8 cellular contexts compared by ENCODE assay signal in genomic region chr15:50315814-50316630, GRCh38. TPM values are rescaled to one million over a fixed set of nuclear protein-coding genes. Genes with fewer than 3 reads are reported as not detected.
DNase-seq lines count a peak whose midpoint lies in the region; ATAC-seq and TF ChIP-seq lines count a peak whose summit lies in the region.

No MANE protein-coding gene starts in this region.

- intact Hi-C loops in PC-9 (cut with micrococcal nuclease; ENCODE audit: unreplicated experiment), result loop anchor here (1.0 kb wide), 2 partner anchors 134 to 168 kb away; partner anchors contain the start of gene SLC27A2

- no peak overlapping the region for H3K9ac ChIP-seq in neural cell (ENCODE audit: low read length)

- peaks cover 10% of the 10 kb centered on the region for H3K79me2 ChIP-seq in PC-9 (ENCODE audit: low read depth)
- H3K79me2 ChIP-seq in neural cell (replicated peaks; ENCODE audit: insufficient read depth, low read length), result no peaks in the 10 kb centered on the region

- ATAC-seq in HG03354 (IDR thresholded peaks at IDR 0.05; ENCODE audit: poor library complexity, severe bottlenecking, unreplicated experiment), result peak; percentile 47
- ATAC-seq in HG02852 (IDR thresholded peaks at IDR 0.05; ENCODE audit: unreplicated experiment), result no peak

- POLR2A ChIA-PET in PC-9 (lab: Charles Lee; ENCODE audit: unreplicated experiment), result no interaction called here

- H3K4me1 ChIP-seq in PC-9 (replicated peaks; ENCODE audit: insufficient read depth), result 0 out of 2 replicates have a peak, but pooled peaks cover 9% of the 10 kb centered on the region

- H3K4me3 ChIP-seq in PC-9 (no peak overlapping the region), neural cell (ENCODE audit: low read length) (no peak overlapping the region)

- TF ChIP-seq CTCF in PC-9 (conservative IDR thresholded peaks at IDR 0.05) (peak; percentile 82), neural cell (IDR thresholded peaks at IDR 0.05; ENCODE audit: poor library complexity, severe bottlenecking) (peak; percentile 76)

- H3K4me2 ChIP-seq in PC-9 (no peak overlapping the region), neural cell (ENCODE audit: low read length) (no peak overlapping the region)

- peak; percentile 78 for TF ChIP-seq RAD21 in neural cell (conservative IDR thresholded peaks at IDR 0.05)

- H3K27ac ChIP-seq in PC-9, result no peak overlapping the region
- H3K27ac ChIP-seq in neural cell (ENCODE audit: low read length), result no peak overlapping the region

- no peak overlapping the region for H2AFZ ChIP-seq in PC-9
- no peak overlapping the region for H2AFZ ChIP-seq in neural cell (ENCODE audit: low read depth, low read length)

- no peaks in the 10 kb centered on the region for H3K27me3 ChIP-seq in PC-9 (ENCODE audit: insufficient read depth, low read depth)
- no peaks in the 10 kb centered on the region for H3K27me3 ChIP-seq in neural cell (ENCODE audit: insufficient read depth, low read depth, low read length)

- H3K9me2 ChIP-seq in PC-9 (ENCODE audit: insufficient read depth) (no peaks in the 10 kb centered on the region), neural cell (ENCODE audit: insufficient read depth, low read length) (no peaks in the 10 kb centered on the region)

- no peak for TF ChIP-seq EP300 in neural cell (conservative IDR thresholded peaks at IDR 0.05; ENCODE audit: poor library complexity, severe bottlenecking)

- H3F3A ChIP-seq in PC-9 (ENCODE audit: insufficient read depth, low read depth) (peaks cover 3% of the 10 kb centered on the region; the same call in 1 of the 2 replicates), neural cell (ENCODE audit: insufficient read depth, low read length, poor library complexity, severe bottlenecking) (no peaks in the 10 kb centered on the region)

- DNase-seq in DMS53 treated with DMSO at 0.1 percent for 48 hours (lab: John Stamatoyannopoulos, UW; ENCODE audit: unreplicated experiment), result peak; percentile 43
- peak in 1 of 2 experiments; percentile 52 for DNase-seq in PC-9
- DNase-seq in dermis blood vessel endothelial cell, result peak; percentile 63
- DNase-seq in activated CD4-positive, alpha-beta T cell treated with anti-CD3 and anti-CD28 coated beads, Interleukin-2, amount 50 U/mL, for 1 hour, result no peak
- DNase-seq in NK-92 treated with Interleukin-12 subunit alpha and Interleukin-12 subunit beta, amount 100 ng/mL, for 24 hours (lab: John Stamatoyannopoulos, UW), result no peak

- H3K9me3 ChIP-seq in PC-9 (ENCODE audit: insufficient read depth, low read depth) (no peaks in the 10 kb centered on the region), neural cell (ENCODE audit: low read length) (no peaks in the 10 kb centered on the region)

- H3K36me3 ChIP-seq in PC-9 (ENCODE audit: low read depth) (no peaks in the 10 kb centered on the region), neural cell (ENCODE audit: insufficient read depth, low read length) (no peaks in the 10 kb centered on the region)

- BruUV-seq in PC-9 (replicated peaks; lab: Mats Ljungman, UMichigan), result no TSS peak

- no peaks in the 10 kb centered on the region for H4K20me1 ChIP-seq in PC-9 (ENCODE audit: insufficient read depth)
- no peaks in the 10 kb centered on the region for H4K20me1 ChIP-seq in neural cell (ENCODE audit: insufficient read depth)

- CTCF ChIA-PET in PC-9 (lab: Charles Lee), result interaction anchor here (0.6 to 1.6 kb wide), 5 partner anchors 129 to 1210 kb away, joined by 3 to 18 read pairs (median 5); partner anchors contain the start of gene SLC27A2

TF ChIP-seq in neural cell, 6 proteins besides CTCF, POLR2A, EP300 and RAD21:
- TF ChIP-seq, protein P1, sequence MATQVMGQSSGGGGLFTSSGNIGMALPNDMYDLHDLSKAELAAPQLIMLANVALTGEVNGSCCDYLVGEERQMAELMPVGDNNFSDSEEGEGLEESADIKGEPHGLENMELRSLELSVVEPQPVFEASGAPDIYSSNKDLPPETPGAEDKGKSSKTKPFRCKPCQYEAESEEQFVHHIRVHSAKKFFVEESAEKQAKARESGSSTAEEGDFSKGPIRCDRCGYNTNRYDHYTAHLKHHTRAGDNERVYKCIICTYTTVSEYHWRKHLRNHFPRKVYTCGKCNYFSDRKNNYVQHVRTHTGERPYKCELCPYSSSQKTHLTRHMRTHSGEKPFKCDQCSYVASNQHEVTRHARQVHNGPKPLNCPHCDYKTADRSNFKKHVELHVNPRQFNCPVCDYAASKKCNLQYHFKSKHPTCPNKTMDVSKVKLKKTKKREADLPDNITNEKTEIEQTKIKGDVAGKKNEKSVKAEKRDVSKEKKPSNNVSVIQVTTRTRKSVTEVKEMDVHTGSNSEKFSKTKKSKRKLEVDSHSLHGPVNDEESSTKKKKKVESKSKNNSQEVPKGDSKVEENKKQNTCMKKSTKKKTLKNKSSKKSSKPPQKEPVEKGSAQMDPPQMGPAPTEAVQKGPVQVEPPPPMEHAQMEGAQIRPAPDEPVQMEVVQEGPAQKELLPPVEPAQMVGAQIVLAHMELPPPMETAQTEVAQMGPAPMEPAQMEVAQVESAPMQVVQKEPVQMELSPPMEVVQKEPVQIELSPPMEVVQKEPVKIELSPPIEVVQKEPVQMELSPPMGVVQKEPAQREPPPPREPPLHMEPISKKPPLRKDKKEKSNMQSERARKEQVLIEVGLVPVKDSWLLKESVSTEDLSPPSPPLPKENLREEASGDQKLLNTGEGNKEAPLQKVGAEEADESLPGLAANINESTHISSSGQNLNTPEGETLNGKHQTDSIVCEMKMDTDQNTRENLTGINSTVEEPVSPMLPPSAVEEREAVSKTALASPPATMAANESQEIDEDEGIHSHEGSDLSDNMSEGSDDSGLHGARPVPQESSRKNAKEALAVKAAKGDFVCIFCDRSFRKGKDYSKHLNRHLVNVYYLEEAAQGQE (IDR thresholded peaks at IDR 0.05; ENCODE audit: borderline replicate concordance), result no peak
- TF ChIP-seq EZH2 (IDR thresholded peaks at IDR 0.05; ENCODE audit: borderline replicate concordance, insufficient read depth, low read length, poor library complexity, severe bottlenecking) (no peak), SMC3 (conservative IDR thresholded peaks at IDR 0.05; ENCODE audit: poor library complexity) (peak; percentile 67)
TF ChIP-seq in neural cell: peak in this region for 1.

RNA-seq across cellular contexts. Expression of gene GABPB1, which starts 39.0 kb away (rescaled TPM):
- total RNA-seq in PC-9 (2021) (21.7 and 22.0 TPM in 2 replicates), dermis blood vessel endothelial cell (110 and 113 TPM in 2 replicates)
- 20.6 and 34.1 TPM in 2 replicates for polyA plus RNA-seq in neural cell
- 49.4 and 56.8 TPM in 2 replicates for polyA minus RNA-seq in neural cell

RNA-seq across cellular contexts. Expression of gene HDC, which starts 50.5 kb away (rescaled TPM):
- total RNA-seq in PC-9 (2021) (not detected in 2 replicates), dermis blood vessel endothelial cell (not detected in 2 replicates)
- 4.5 and 6.0 TPM in 2 replicates for polyA plus RNA-seq in neural cell
- 0.97 and 2.0 TPM in 2 replicates for polyA minus RNA-seq in neural cell

Comparison
In these comparisons a context has a peak if more than half of its experiments do, and no peak if none do; other contexts are left out.
1. DNase-seq: peak in DMS53 treated with DMSO at 0.1 percent for 48 hours (single experiment) and dermis blood vessel endothelial cell (single experiment); none in activated CD4-positive, alpha-beta T cell treated with anti-CD3 and anti-CD28 coated beads, Interleukin-2, amount 50 U/mL, for 1 hour (single experiment) and NK-92 treated with Interleukin-12 subunit alpha and Interleukin-12 subunit beta, amount 100 ng/mL, for 24 hours (single experiment).